32 cellular contexts compared by ENCODE assay signal in genomic region chr15:34815836-34816235, GRCh38. TPM values are rescaled to one million over a fixed set of nuclear protein-coding genes. Genes with fewer than 3 reads are reported as not detected.
"Had no signal": no experiment of that assay in that cellular context is flagged by ENCODE, and none has a peak within 500 bp of the region (broad histone marks: within the 10 kb centered on the region; RNA-seq: fewer than 3 reads in every experiment).

No MANE protein-coding gene starts in this region.

- H3K9me3 ChIP-seq: breast epithelium, esophagus squamous epithelium, gastroesophageal sphincter, thoracic aorta, uterus had no signal

- H3K27me3 ChIP-seq: breast epithelium, gastroesophageal sphincter, uterus had no signal

- DNase-seq: activated B cell treated with CpG ODN at 0.5 μM for 24 hours; activated CD4-positive, alpha-beta T cell treated with anti-CD3 and anti-CD28 coated beads, Interleukin-2, amount 50 U/mL, for 1 hour; activated CD8-positive, alpha-beta T cell treated with anti-CD3 and anti-CD28 coated beads for 36 hours; activated gamma-delta T cell treated with Interleukin-2 at 50 U/mL for 16 hours; activated naive CD8-positive, alpha-beta T cell treated with anti-CD3 and anti-CD28 coated beads, Interleukin-2, amount 50 U/mL, for 24 hours; activated T-cell treated with anti-CD3 and anti-CD28 coated beads, Interleukin-2, amount 50 U/mL, for 4 hours; central memory CD4-positive, alpha-beta T cell; endodermal cell; esophagus squamous epithelium; head of caudate nucleus; hippocampal formation; kidney; midbrain; naive thymus-derived CD4-positive, alpha-beta T cell; right cardiac atrium; stimulated activated CD4-positive, alpha-beta T cell treated with anti-CD3 and anti-CD28 coated beads, Interleukin-12 subunit alpha, Interleukin-12 subunit beta, amount 100 ng/mL, for 4 hours; stimulated activated CD4-positive, alpha-beta T cell treated with anti-CD3 and anti-CD28 coated beads, Interleukin-4, amount 100 ng/mL, for 1 hour; uterus had no signal

- H3K36me3 ChIP-seq: breast epithelium, esophagus squamous epithelium, gastroesophageal sphincter, thoracic aorta, uterus had no signal

- H3K4me3 ChIP-seq: breast epithelium, esophagus squamous epithelium, gastroesophageal sphincter, thoracic aorta, uterus had no signal

- H3K27ac Mint-ChIP-seq: activated B cell treated with CpG ODN at 0.5 μM for 24 hours; activated CD8-positive, alpha-beta T cell treated with anti-CD3 and anti-CD28 coated beads for 36 hours; activated naive CD4-positive, alpha-beta T cell treated with anti-CD3 and anti-CD28 coated beads, Interleukin-2, amount 50 U/mL, for 24 hours; activated naive CD8-positive, alpha-beta T cell treated with anti-CD3 and anti-CD28 coated beads, Interleukin-2, amount 50 U/mL, for 24 hours; activated T-helper 17 cell treated with anti-CD3 and anti-CD28 coated beads, Interleukin-2, amount 50 U/mL, for 72 hours; dendritic cell treated with granulocyte-macrophage colony-stimulating factor and Interleukin-4, amounts not matched to agents 40 ng/mL and 50 ng/mL, for 4 days; endodermal cell; memory B cell; naive thymus-derived CD4-positive, alpha-beta T cell; stimulated activated effector memory CD8-positive, alpha-beta T cell treated with anti-CD3 and anti-CD28 coated beads, Interleukin-12 subunit alpha, Interleukin-12 subunit beta, amount 100 ng/mL, for 72 hours; stimulated activated naive CD8-positive, alpha-beta T cell treated with anti-CD3 and anti-CD28 coated beads, Interleukin-15, Interleukin-2, amounts not matched to agents 100 ng/mL and 50 ng/mL, for 24 hours; T-helper 2 cell treated with Interferon-gamma antibody and Interleukin-4, amounts not matched to agents 5 μg/mL and 100 μg/mL, for 36 hours; type B pancreatic cell had no signal

- H3K4me1 Mint-ChIP-seq: activated B cell treated with CpG ODN at 0.5 μM for 24 hours; activated naive CD4-positive, alpha-beta T cell treated with anti-CD3 and anti-CD28 coated beads, Interleukin-2, amount 50 U/mL, for 24 hours; activated naive CD8-positive, alpha-beta T cell treated with anti-CD3 and anti-CD28 coated beads, Interleukin-2, amount 50 U/mL, for 24 hours; activated T-helper 17 cell treated with anti-CD3 and anti-CD28 coated beads, Interleukin-2, amount 50 U/mL, for 72 hours; memory B cell; naive thymus-derived CD4-positive, alpha-beta T cell; stimulated activated effector memory CD8-positive, alpha-beta T cell treated with anti-CD3 and anti-CD28 coated beads, Interleukin-12 subunit alpha, Interleukin-12 subunit beta, amount 100 ng/mL, for 72 hours had no signal

- H3K27ac ChIP-seq: breast epithelium, epithelial cell of prostate, esophagus squamous epithelium, gastroesophageal sphincter, parathyroid adenoma, thoracic aorta, uterus had no signal

- H3K4me3 Mint-ChIP-seq: activated B cell treated with CpG ODN at 0.5 μM for 24 hours; activated CD8-positive, alpha-beta T cell treated with anti-CD3 and anti-CD28 coated beads for 36 hours; activated naive CD4-positive, alpha-beta T cell treated with anti-CD3 and anti-CD28 coated beads, Interleukin-2, amount 50 U/mL, for 24 hours; activated naive CD8-positive, alpha-beta T cell treated with anti-CD3 and anti-CD28 coated beads, Interleukin-2, amount 50 U/mL, for 24 hours; activated T-cell treated with anti-CD3 and anti-CD28 coated beads, Interleukin-2, amount 50 U/mL, for 4 hours; activated T-helper 17 cell treated with anti-CD3 and anti-CD28 coated beads, Interleukin-2, amount 50 U/mL, for 72 hours; dendritic cell treated with granulocyte-macrophage colony-stimulating factor and Interleukin-4, amounts not matched to agents 40 ng/mL and 50 ng/mL, for 4 days; endodermal cell; memory B cell; naive thymus-derived CD4-positive, alpha-beta T cell; stimulated activated effector memory CD8-positive, alpha-beta T cell treated with anti-CD3 and anti-CD28 coated beads, Interleukin-12 subunit alpha, Interleukin-12 subunit beta, amount 100 ng/mL, for 72 hours; stimulated activated naive CD8-positive, alpha-beta T cell treated with anti-CD3 and anti-CD28 coated beads, Interleukin-15, Interleukin-2, amounts not matched to agents 100 ng/mL and 50 ng/mL, for 24 hours; T-helper 2 cell treated with Interferon-gamma antibody and Interleukin-4, amounts not matched to agents 5 μg/mL and 100 μg/mL, for 36 hours; type B pancreatic cell had no signal

- H3K36me3 Mint-ChIP-seq: memory B cell; naive thymus-derived CD4-positive, alpha-beta T cell; stimulated activated effector memory CD8-positive, alpha-beta T cell treated with anti-CD3 and anti-CD28 coated beads, Interleukin-12 subunit alpha, Interleukin-12 subunit beta, amount 100 ng/mL, for 72 hours; type B pancreatic cell had no signal

- H3K9me3 Mint-ChIP-seq: activated B cell treated with CpG ODN at 0.5 μM for 24 hours; activated CD8-positive, alpha-beta T cell treated with anti-CD3 and anti-CD28 coated beads for 36 hours; activated naive CD4-positive, alpha-beta T cell treated with anti-CD3 and anti-CD28 coated beads, Interleukin-2, amount 50 U/mL, for 24 hours; activated naive CD8-positive, alpha-beta T cell treated with anti-CD3 and anti-CD28 coated beads, Interleukin-2, amount 50 U/mL, for 24 hours; activated T-cell treated with anti-CD3 and anti-CD28 coated beads, Interleukin-2, amount 50 U/mL, for 4 hours; activated T-helper 17 cell treated with anti-CD3 and anti-CD28 coated beads, Interleukin-2, amount 50 U/mL, for 72 hours; dendritic cell treated with granulocyte-macrophage colony-stimulating factor and Interleukin-4, amounts not matched to agents 40 ng/mL and 50 ng/mL, for 4 days; endodermal cell; memory B cell; stimulated activated effector memory CD8-positive, alpha-beta T cell treated with anti-CD3 and anti-CD28 coated beads, Interleukin-12 subunit alpha, Interleukin-12 subunit beta, amount 100 ng/mL, for 72 hours; stimulated activated naive CD8-positive, alpha-beta T cell treated with anti-CD3 and anti-CD28 coated beads, Interleukin-15, Interleukin-2, amounts not matched to agents 100 ng/mL and 50 ng/mL, for 24 hours; T-helper 2 cell treated with Interferon-gamma antibody and Interleukin-4, amounts not matched to agents 5 μg/mL and 100 μg/mL, for 36 hours; type B pancreatic cell had no signal

- H3K4me1 ChIP-seq: breast epithelium, esophagus squamous epithelium, gastroesophageal sphincter, parathyroid adenoma, uterus had no signal

- H3K27me3 Mint-ChIP-seq: type B pancreatic cell had no signal

RNA-seq across cellular contexts. Expression of gene ACTC1, which starts 20.5 kb away (rescaled TPM):
- total RNA-seq: activated B cell treated with CpG ODN at 0.5 μM for 24 hours; activated CD8-positive, alpha-beta T cell treated with anti-CD3 and anti-CD28 coated beads for 36 hours; activated T-cell treated with anti-CD3 and anti-CD28 coated beads, Interleukin-2, amount 50 U/mL, for 4 hours; activated T-helper 17 cell treated with anti-CD3 and anti-CD28 coated beads, Interleukin-2, amount 50 U/mL, for 72 hours; naive thymus-derived CD4-positive, alpha-beta T cell; pulmonary artery endothelial cell had no signal
